Comparison of ENCODE assay signal across 8 cellular contexts in the genomic region with DNA sequence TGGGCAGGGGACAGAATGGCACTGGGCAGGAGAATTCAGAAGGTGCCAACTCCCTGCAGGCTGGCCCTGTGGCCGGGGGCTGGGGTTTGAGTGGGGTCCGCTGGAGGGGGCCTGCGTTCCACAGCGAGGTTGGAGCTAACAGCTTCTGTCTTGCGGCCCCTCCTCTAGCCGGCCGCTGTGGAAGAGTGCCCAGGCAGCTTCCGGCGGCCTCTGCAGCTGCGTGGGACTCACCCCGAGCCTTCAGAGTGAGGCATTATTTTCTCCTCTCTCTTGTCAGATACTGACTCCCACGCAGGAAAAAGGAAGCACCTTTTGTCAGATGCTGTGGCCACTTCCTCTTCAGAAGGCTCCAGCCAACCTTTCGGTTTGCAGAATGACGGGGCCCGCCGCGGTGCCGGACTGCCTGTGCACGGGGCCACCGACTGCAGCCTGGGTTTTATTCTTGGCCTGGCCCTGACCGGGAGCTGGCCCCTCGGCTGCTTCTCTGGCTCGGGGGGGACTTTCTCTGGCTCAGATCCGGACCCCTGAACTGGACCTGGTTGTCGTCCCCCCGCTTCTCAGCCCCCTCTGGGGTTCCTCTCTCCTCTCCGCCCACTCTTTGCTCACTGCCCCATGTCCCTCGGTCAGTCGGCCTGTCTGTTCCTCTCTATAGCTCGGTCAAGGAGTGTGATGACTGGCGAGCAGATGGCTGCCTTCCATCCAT. TPM values are rescaled to one million over a fixed set of nuclear protein-coding genes. Genes with fewer than 3 reads are reported as not detected.
DNase-seq lines count a peak whose midpoint lies in the region; ATAC-seq and TF ChIP-seq lines count a peak whose summit lies in the region.

No MANE protein-coding gene starts in this region.

- H3K36me3 Mint-ChIP-seq in activated naive CD4-positive, alpha-beta T cell treated with anti-CD3 and anti-CD28 coated beads, Interleukin-2, amount 50 U/mL, for 24 hours, result peaks cover 17% of the 10 kb centered on the region
- H3K36me3 Mint-ChIP-seq in stimulated activated naive B cell treated with anti-CD40 and anti-IgM and Interleukin-4, amounts not matched to agents 10 μg/mL and 1 μg/mL and 100 μg/mL, for 72 hours, result peaks cover 52 to 77% of the 10 kb centered on the region in 2 donors

- H3K27ac Mint-ChIP-seq in activated naive CD4-positive, alpha-beta T cell treated with anti-CD3 and anti-CD28 coated beads, Interleukin-2, amount 50 U/mL, for 24 hours, result peak overlapping the region; percentile 92
- H3K27ac Mint-ChIP-seq in stimulated activated naive B cell treated with anti-CD40 and anti-IgM and Interleukin-4, amounts not matched to agents 10 μg/mL and 1 μg/mL and 100 μg/mL, for 72 hours, result peak overlapping the region; percentile 95

- ATAC-seq in HG02763 (IDR thresholded peaks at IDR 0.05; ENCODE audit: unreplicated experiment) (peak; percentile 96), left lobe of liver (peak; percentile 72)
- ATAC-seq in stimulated activated naive B cell treated with anti-CD40 and anti-IgM and Interleukin-4, amounts not matched to agents 10 μg/mL and 1 μg/mL and 100 μg/mL, for 72 hours (replicated peaks), result peak; percentile 82 to 85

- H3K4me3 Mint-ChIP-seq in activated naive CD4-positive, alpha-beta T cell treated with anti-CD3 and anti-CD28 coated beads, Interleukin-2, amount 50 U/mL, for 24 hours, result peak overlapping the region; percentile 84
- peak overlapping the region; percentile 90 to 95 for H3K4me3 Mint-ChIP-seq in stimulated activated naive B cell treated with anti-CD40 and anti-IgM and Interleukin-4, amounts not matched to agents 10 μg/mL and 1 μg/mL and 100 μg/mL, for 72 hours

- in situ Hi-C loops in GM13976 (cut with MboI; ENCODE audit: low sequenced_read_pairs, unreplicated experiment), result no loop called here

- no peaks in the 10 kb centered on the region for H3K27me3 Mint-ChIP-seq in activated naive CD4-positive, alpha-beta T cell treated with anti-CD3 and anti-CD28 coated beads, Interleukin-2, amount 50 U/mL, for 24 hours
- H3K27me3 Mint-ChIP-seq in stimulated activated naive B cell treated with anti-CD40 and anti-IgM and Interleukin-4, amounts not matched to agents 10 μg/mL and 1 μg/mL and 100 μg/mL, for 72 hours, result no peaks in the 10 kb centered on the region

- DNase-seq in GM13976 (ENCODE audit: low spot score), result peak; percentile 89
- DNase-seq in OCI-M1 (lab: John Stamatoyannopoulos, UW), result peak; percentile 86
- no peak for DNase-seq in left lobe of liver (ENCODE audit: low spot score)
- peak; percentile 88 for DNase-seq in stimulated activated naive B cell treated with anti-CD40 and anti-IgM and Interleukin-4, amounts not matched to agents 10 μg/mL and 1 μg/mL and 100 μg/mL, for 72 hours
- DNase-seq in NCI-H748 (lab: John Stamatoyannopoulos, UW; ENCODE audit: unreplicated experiment), result no peak
- no peak for DNase-seq in RKO (ENCODE audit: low spot score)

- no peak for TF ChIP-seq CTCF in GM13976 (IDR thresholded peaks at IDR 0.05; ENCODE audit: borderline replicate concordance, control extremely low read depth, extremely low read depth, insufficient read depth, missing control alignments)

- no peaks in the 10 kb centered on the region for H3K9me3 Mint-ChIP-seq in activated naive CD4-positive, alpha-beta T cell treated with anti-CD3 and anti-CD28 coated beads, Interleukin-2, amount 50 U/mL, for 24 hours
- no peaks in the 10 kb centered on the region for H3K9me3 Mint-ChIP-seq in stimulated activated naive B cell treated with anti-CD40 and anti-IgM and Interleukin-4, amounts not matched to agents 10 μg/mL and 1 μg/mL and 100 μg/mL, for 72 hours

- H3K4me1 Mint-ChIP-seq in activated naive CD4-positive, alpha-beta T cell treated with anti-CD3 and anti-CD28 coated beads, Interleukin-2, amount 50 U/mL, for 24 hours, result peaks cover 92% of the 10 kb centered on the region
- H3K4me1 Mint-ChIP-seq in stimulated activated naive B cell treated with anti-CD40 and anti-IgM and Interleukin-4, amounts not matched to agents 10 μg/mL and 1 μg/mL and 100 μg/mL, for 72 hours, result peaks cover 71 to 86% of the 10 kb centered on the region in 2 donors

RNA-seq across cellular contexts. Expression of gene ARHGAP25, which starts 40.1 kb away (rescaled TPM):
- 4.7 TPM for total RNA-seq in left lobe of liver

Comparison
In these comparisons a context has a peak if more than half of its experiments do, and no peak if none do; other contexts are left out.
1. DNase-seq: peak in GM13976 (single experiment), OCI-M1 (single experiment) and stimulated activated naive B cell treated with anti-CD40 and anti-IgM and Interleukin-4, amounts not matched to agents 10 μg/mL and 1 μg/mL and 100 μg/mL, for 72 hours (single experiment); none in left lobe of liver (single experiment), NCI-H748 (single experiment) and RKO (single experiment).
2. Peak in every context shown above with its lines, with median percentiles within 50 percentile points of each other: ATAC-seq.